In the genomic region with DNA sequence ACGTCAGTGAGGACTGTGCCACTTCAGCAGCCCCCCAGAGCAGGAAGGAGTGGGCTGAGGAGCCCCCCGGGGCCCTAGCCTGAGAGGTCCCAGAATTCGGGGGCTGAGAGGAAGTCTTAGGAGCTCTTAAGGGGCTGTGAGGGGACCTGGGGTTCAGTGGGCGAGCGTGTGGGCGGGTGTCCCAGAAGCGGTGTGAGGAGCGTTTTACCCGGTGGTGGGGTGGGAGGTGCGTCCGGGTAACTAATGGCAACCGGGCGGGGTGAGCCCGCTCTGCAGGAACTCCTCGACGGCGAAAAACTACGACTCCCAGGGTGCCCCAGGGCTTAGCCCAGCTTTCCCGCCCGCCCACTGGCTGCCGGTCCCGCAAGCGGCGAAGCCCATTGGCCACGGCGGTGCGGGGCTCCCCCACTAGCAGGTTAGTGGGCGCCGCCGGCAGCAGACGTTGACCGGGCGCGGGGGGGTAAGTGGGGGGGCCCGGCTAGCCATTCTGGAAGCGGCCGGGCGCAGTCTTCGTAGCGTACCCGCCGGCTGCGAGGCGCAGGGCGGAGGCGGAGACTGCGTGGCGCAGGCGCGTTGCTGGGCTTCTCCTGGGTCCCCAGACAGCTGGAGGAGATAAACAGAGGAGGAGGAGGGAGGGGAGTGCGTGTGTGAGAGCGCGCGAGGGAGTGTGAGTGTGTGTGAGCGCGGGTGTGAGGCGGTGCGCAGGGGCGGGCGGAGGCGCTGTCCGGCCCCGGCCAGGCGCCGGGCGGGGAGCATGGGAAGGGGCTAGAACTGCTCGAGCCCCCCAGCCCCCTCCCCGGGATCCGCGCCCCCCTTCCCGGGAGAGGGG, we compare ENCODE assay signal across 8 cellular contexts. TPM values are rescaled to one million over a fixed set of nuclear protein-coding genes. Genes with fewer than 3 reads are reported as not detected.
DNase-seq lines count a peak whose midpoint lies in the region; TF ChIP-seq lines count a peak whose summit lies in the region.

A gene with protein sequence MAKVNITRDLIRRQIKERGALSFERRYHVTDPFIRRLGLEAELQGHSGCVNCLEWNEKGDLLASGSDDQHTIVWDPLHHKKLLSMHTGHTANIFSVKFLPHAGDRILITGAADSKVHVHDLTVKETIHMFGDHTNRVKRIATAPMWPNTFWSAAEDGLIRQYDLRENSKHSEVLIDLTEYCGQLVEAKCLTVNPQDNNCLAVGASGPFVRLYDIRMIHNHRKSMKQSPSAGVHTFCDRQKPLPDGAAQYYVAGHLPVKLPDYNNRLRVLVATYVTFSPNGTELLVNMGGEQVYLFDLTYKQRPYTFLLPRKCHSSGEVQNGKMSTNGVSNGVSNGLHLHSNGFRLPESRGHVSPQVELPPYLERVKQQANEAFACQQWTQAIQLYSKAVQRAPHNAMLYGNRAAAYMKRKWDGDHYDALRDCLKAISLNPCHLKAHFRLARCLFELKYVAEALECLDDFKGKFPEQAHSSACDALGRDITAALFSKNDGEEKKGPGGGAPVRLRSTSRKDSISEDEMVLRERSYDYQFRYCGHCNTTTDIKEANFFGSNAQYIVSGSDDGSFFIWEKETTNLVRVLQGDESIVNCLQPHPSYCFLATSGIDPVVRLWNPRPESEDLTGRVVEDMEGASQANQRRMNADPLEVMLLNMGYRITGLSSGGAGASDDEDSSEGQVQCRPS (plus strand): TSS at position 579 of the 829 bp plus-strand sequence. CDS start 26,423 bp downstream, outside the sequence.

- peaks cover 2% of the 10 kb centered on the region for H3K36me3 Mint-ChIP-seq in activated naive CD4-positive, alpha-beta T cell treated with anti-CD3 and anti-CD28 coated beads for 36 hours (ENCODE audit: low read depth)

- peak within 1 kb of the TSS; percentile 78 for H3K4me2 ChIP-seq in neuronal stem cell (ENCODE audit: insufficient read depth, low read length, poor library complexity, severe bottlenecking)

- H3K27me3 ChIP-seq in neuronal stem cell (ENCODE audit: control insufficient read depth in 3 of 3, insufficient read depth in 3 of 3, low read depth in 1 of 3, low read length in 3 of 3), result no peaks in the 10 kb centered on the region

- peak within 1 kb of the TSS; percentile 49 for H2BK15ac ChIP-seq in neuronal stem cell (ENCODE audit: low read length)

- no peak within 1 kb of the TSS for H4K91ac ChIP-seq in neuronal stem cell (ENCODE audit: low read depth, low read length, poor library complexity)

- H3K23ac ChIP-seq in neuronal stem cell (ENCODE audit: low read depth, low read length, poor library complexity), result peak within 1 kb of the TSS; percentile 95

- H3K4me1 ChIP-seq in neuronal stem cell (ENCODE audit: control insufficient read depth in 2 of 2, insufficient read depth in 1 of 2, low read depth in 1 of 2, low read length in 2 of 2), result peaks cover 5 to 7% of the 10 kb centered on the region in 2 donors

- intact Hi-C loops in activated naive CD4-positive, alpha-beta T cell treated with anti-CD3 and anti-CD28 coated beads for 36 hours (cut with micrococcal nuclease), result loop anchor here (1.0 to 2.0 kb wide), 5 partner anchors 19 to 256 kb away; a partner anchor contains a TSS

- no peaks in the 10 kb centered on the region for H3K79me1 ChIP-seq in neuronal stem cell (ENCODE audit: low read depth, low read length)

- H3K9me3 Mint-ChIP-seq in activated naive CD4-positive, alpha-beta T cell treated with anti-CD3 and anti-CD28 coated beads for 36 hours, result no peaks in the 10 kb centered on the region

- peak within 1 kb of the TSS; percentile 97 for H2AFZ ChIP-seq in neuronal stem cell (ENCODE audit: low read length)

- no peak for TF ChIP-seq CTCF in HFF-Myc (IDR thresholded peaks at IDR 0.05; ENCODE audit: low read depth, low read length, missing control alignments)
- TF ChIP-seq CTCF in subcutaneous adipose tissue (IDR thresholded peaks at IDR 0.05; ENCODE audit: low read depth), result no peak

- peak within 1 kb of the TSS; percentile 58 for H3K4me3 ChIP-seq in HFF-Myc (replicated peaks; ENCODE audit: low read depth, low read length)
- peak within 1 kb of the TSS; percentile 91 to 96 for H3K4me3 ChIP-seq in neuronal stem cell (ENCODE audit: low read length in 2 of 2)

- DNase-seq in GM03348 (ENCODE audit: low spot score), result peak; percentile 99
- peak; percentile 83 for DNase-seq in HFF-Myc (ENCODE audit: extremely low read depth, low read depth)
- DNase-seq in NAMALWA (ENCODE audit: low spot score), result peak; percentile 98
- DNase-seq in SK-N-DZ (ENCODE audit: low spot score), result peak; percentile 94
- DNase-seq in activated naive CD4-positive, alpha-beta T cell treated with anti-CD3 and anti-CD28 coated beads for 36 hours, result peak; percentile 98
- peak; percentile 94 for DNase-seq in foreskin melanocyte
- peak; percentile 97 for DNase-seq in neuronal stem cell (ENCODE audit: low spot score)

- H3K27ac ChIP-seq in neuronal stem cell (replicated peaks; ENCODE audit: low read length), result peak within 1 kb of the TSS; percentile 46

- H3K9me3 ChIP-seq in neuronal stem cell (replicated peaks in 1 of 2; ENCODE audit: control insufficient read depth in 2 of 2, insufficient read depth in 1 of 2, low read depth in 1 of 2, low read length in 2 of 2), result no peaks in the 10 kb centered on the region

- no peaks in the 10 kb centered on the region for H3K36me3 ChIP-seq in neuronal stem cell (replicated peaks in 1 of 2; ENCODE audit: control insufficient read depth in 2 of 2, insufficient read depth in 2 of 2, low read length in 2 of 2)

- H2BK5ac ChIP-seq in neuronal stem cell (ENCODE audit: low read length), result no peak within 1 kb of the TSS

- no peaks in the 10 kb centered on the region for H3K27me3 Mint-ChIP-seq in activated naive CD4-positive, alpha-beta T cell treated with anti-CD3 and anti-CD28 coated beads for 36 hours (ENCODE audit: low read depth)

- peak within 1 kb of the TSS; percentile 87 for H3K18ac ChIP-seq in neuronal stem cell (ENCODE audit: low read length)

- peaks cover 29% of the 10 kb centered on the region for H3K4me1 Mint-ChIP-seq in activated naive CD4-positive, alpha-beta T cell treated with anti-CD3 and anti-CD28 coated beads for 36 hours (ENCODE audit: low read depth)

- no peak within 1 kb of the TSS for H2AK5ac ChIP-seq in neuronal stem cell (ENCODE audit: low read depth, low read length)

- peak within 1 kb of the TSS; percentile 90 for H3K27ac Mint-ChIP-seq in activated naive CD4-positive, alpha-beta T cell treated with anti-CD3 and anti-CD28 coated beads for 36 hours

- H3K4me3 Mint-ChIP-seq in activated naive CD4-positive, alpha-beta T cell treated with anti-CD3 and anti-CD28 coated beads for 36 hours, result peak within 1 kb of the TSS; percentile 99

- no peak within 1 kb of the TSS for H4K8ac ChIP-seq in neuronal stem cell (ENCODE audit: low read depth, low read length)

- no peak within 1 kb of the TSS for H3K4ac ChIP-seq in neuronal stem cell (ENCODE audit: low read length)

- H3K14ac ChIP-seq in neuronal stem cell (ENCODE audit: low read length), result no peak within 1 kb of the TSS

- H3K9ac ChIP-seq in neuronal stem cell (ENCODE audit: low read depth, low read length, poor library complexity), result peak within 1 kb of the TSS; percentile 90

- no CpG with 5 or more reads among the region's 71 CpGs for WGBS in neuronal stem cell (ENCODE audit: extremely low coverage in 2 of 2, insufficient read length in 2 of 2, insufficient replicate concordance in 1 of 2), 2 donors

- CTCF ChIA-PET in activated naive CD4-positive, alpha-beta T cell treated with anti-CD3 and anti-CD28 coated beads for 36 hours (lab: Charles Lee), result interaction anchor here (1.1 to 1.5 kb wide), 2 partner anchors 35 to 188 kb away, joined by 3 read pairs; no protein-coding TSS in a partner anchor

- no peak within 1 kb of the TSS for H2BK12ac ChIP-seq in neuronal stem cell (ENCODE audit: low read length)

- H2BK120ac ChIP-seq in neuronal stem cell (ENCODE audit: low read depth, low read length), result no peak within 1 kb of the TSS

RNA-seq across cellular contexts. Expression of the gene that starts here (rescaled TPM):
- 9.7 and 11.7 TPM in 2 replicates for polyA plus RNA-seq in SK-N-DZ (2014; cell fraction: cytosol; rRNA removed)
- polyA plus RNA-seq in SK-N-DZ (2014; cell fraction: nucleus; rRNA removed), result 3.8 and 9.0 TPM in 2 replicates
- 10 to 100 TPM; 22.6 to 22.9 TPM for total RNA-seq in activated naive CD4-positive, alpha-beta T cell treated with anti-CD3 and anti-CD28 coated beads for 36 hours
- polyA plus RNA-seq in neuronal stem cell (2013, experiment 1 of 2), result 33.1 TPM
- polyA plus RNA-seq in neuronal stem cell (2013, experiment 2 of 2), result 33.5 TPM
- 10 to 100 TPM; 21.4 to 40.9 (median 27.9) TPM for total RNA-seq in subcutaneous adipose tissue

Comparison
In these comparisons a context has a peak if more than half of its experiments do, and no peak if none do; other contexts are left out.
1. Peak in every context shown above with its lines: DNase-seq, H3K4me3 ChIP-seq and H3K27ac ChIP-seq.